ENCODE assay signal across 8 cellular contexts in genomic region chr12:123120452-123121166, GRCh38. TPM values are rescaled to one million over a fixed set of nuclear protein-coding genes. Genes with fewer than 3 reads are reported as not detected.
A peak's percentile ranks its signal among the peaks of the same experiment; 100 is the strongest.
DNase-seq lines count a peak whose midpoint lies in the region; ATAC-seq and TF ChIP-seq lines count a peak whose summit lies in the region.

No MANE protein-coding gene starts in this region.

- H3K4me3 ChIP-seq in SJCRH30 (no peak overlapping the region), right lobe of liver (no peak overlapping the region)

- H3K4me1 ChIP-seq in SJCRH30: peaks cover 6% of the 10 kb centered on the region; the same call in 1 of the 2 replicates
- H3K4me1 ChIP-seq in right lobe of liver: peaks cover 0 to 36% (median 13%) of the 10 kb centered on the region in 4 donors

- DNase-seq in SJCRH30 (peak; percentile 15 to 24), right lobe of liver (no peak), COLO829 (ENCODE audit: low spot score) (no peak), NOMO-1 treated with DMSO at 0.1 percent for 48 hours (lab: John Stamatoyannopoulos, UW; ENCODE audit: unreplicated experiment) (no peak)
- DNase-seq in activated CD8-positive, alpha-beta memory T cell treated with anti-CD3 and anti-CD28 coated beads, Interleukin-2, amount 50 U/mL, for 4 hours: no peak
- DNase-seq in central memory CD4-positive, alpha-beta T cell: no peak

- H3K27me3 ChIP-seq in SJCRH30: no peaks in the 10 kb centered on the region
- H3K27me3 ChIP-seq in right lobe of liver: no peaks in the 10 kb centered on the region

- H3K27ac ChIP-seq in SJCRH30: no peak overlapping the region
- peak overlapping the region in 2 of 3 donors; percentile 3 to 57 for H3K27ac ChIP-seq in right lobe of liver

- no peak for TF ChIP-seq CTCF in right lobe of liver (IDR thresholded peaks at IDR 0.05)

- H3K9me3 ChIP-seq in SJCRH30 (replicated peaks): no peaks in the 10 kb centered on the region
- no peaks in the 10 kb centered on the region for H3K9me3 ChIP-seq in right lobe of liver

- ATAC-seq in GM18508 (IDR thresholded peaks at IDR 0.05; ENCODE audit: insufficient read depth, unreplicated experiment) (peak; percentile 25), HG02885 (IDR thresholded peaks at IDR 0.05; ENCODE audit: poor library complexity, unreplicated experiment) (peak; percentile 22), right lobe of liver (peak in 3 of 4 donors; percentile 17 to 27 (median 27))

- intact Hi-C loops in right lobe of liver (cut with DNase I): no loop called here

- TF ChIP-seq POLR2A in right lobe of liver (IDR thresholded peaks at IDR 0.05): no peak

- WGBS in right lobe of liver (ENCODE audit: insufficient coverage, low coverage, low lambda C conversion rate, missing lambda C conversion rate): 42% methylated on average over 2 of the region's 3 CpGs

- H3K36me3 ChIP-seq in SJCRH30 (no peaks in the 10 kb centered on the region), right lobe of liver (no peaks in the 10 kb centered on the region)

RNA-seq across cellular contexts. Expression of gene PITPNM2, which starts 30.3 kb away (rescaled TPM):
- 1.2 and 1.3 TPM in 2 replicates for total RNA-seq in SJCRH30 (2014; rRNA removed; shearing (Covaris generic))
- total RNA-seq in right lobe of liver: 10 to 100 TPM in 4 of 6 experiments, 1 to 10 TPM in 2; 5.8 to 24.7 (median 14.2) TPM

Comparison
In these comparisons a context has a peak if more than half of its experiments do, and no peak if none do; other contexts are left out.
1. DNase-seq: peak in SJCRH30 (2 of 2); none in right lobe of liver (0 of 3), COLO829 (single experiment), NOMO-1 treated with DMSO at 0.1 percent for 48 hours (single experiment), activated CD8-positive, alpha-beta memory T cell treated with anti-CD3 and anti-CD28 coated beads, Interleukin-2, amount 50 U/mL, for 4 hours (single experiment) and central memory CD4-positive, alpha-beta T cell (single experiment).
2. Peak in every context shown above with its lines, with median percentiles within 50 percentile points of each other: ATAC-seq.